ENCODE assay signal across 8 cellular contexts in genomic region chr22:37229805-37230672, GRCh38. TPM values are rescaled to one million over a fixed set of nuclear protein-coding genes. Genes with fewer than 3 reads are reported as not detected.
DNase-seq lines count a peak whose midpoint lies in the region; ATAC-seq lines count a peak whose summit lies in the region.

No MANE protein-coding gene starts in this region.

- H3K36me3 ChIP-seq in MG63: no peaks in the 10 kb centered on the region

- peaks cover 81% of the 10 kb centered on the region for H3K36me3 Mint-ChIP-seq in activated CD4-positive, alpha-beta T cell treated with anti-CD3 and anti-CD28 coated beads, Interleukin-2, amount 10 ng/mL, durations not matched to agents 7 days and 5 days (ENCODE audit: low read depth)
- H3K36me3 Mint-ChIP-seq in effector memory CD8-positive, alpha-beta T cell (ENCODE audit: insufficient read depth): peaks cover 80% of the 10 kb centered on the region

- POLR2A ChIA-PET in activated CD4-positive, alpha-beta T cell treated with anti-CD3 and anti-CD28 coated beads, Interleukin-2, amount 10 ng/mL, durations not matched to agents 7 days and 5 days (lab: Charles Lee): interaction anchor here (0.9 to 2.0 kb wide), 5 partner anchors 11 to 15 kb away, joined by 3 to 5 read pairs (median 4); partner anchors contain the start of gene RAC2

- H3K9me3 Mint-ChIP-seq in activated CD4-positive, alpha-beta T cell treated with anti-CD3 and anti-CD28 coated beads, Interleukin-2, amount 10 ng/mL, durations not matched to agents 7 days and 5 days: no peaks in the 10 kb centered on the region
- H3K9me3 Mint-ChIP-seq in effector memory CD8-positive, alpha-beta T cell: no peaks in the 10 kb centered on the region

- H3K9me3 ChIP-seq in MG63: no peaks in the 10 kb centered on the region

- no peak overlapping the region for H3K4me3 ChIP-seq in MG63

- CTCF ChIA-PET in activated CD4-positive, alpha-beta T cell treated with anti-CD3 and anti-CD28 coated beads, Interleukin-2, amount 10 ng/mL, durations not matched to agents 7 days and 5 days (lab: Charles Lee): interaction anchor here (0.7 to 7.1 kb wide), 9 partner anchors 8 to 252 kb away, joined by 3 to 80 read pairs (median 4); partner anchors contain the start of gene RAC2

- H3K4me3 Mint-ChIP-seq in activated CD4-positive, alpha-beta T cell treated with anti-CD3 and anti-CD28 coated beads, Interleukin-2, amount 10 ng/mL, durations not matched to agents 7 days and 5 days: peak overlapping the region; percentile 76
- H3K4me3 Mint-ChIP-seq in effector memory CD8-positive, alpha-beta T cell: peak overlapping the region; percentile 82 to 83

- peak; percentile 47 for ATAC-seq in GM19452 (IDR thresholded peaks at IDR 0.05; ENCODE audit: unreplicated experiment)
- peak; percentile 90 for ATAC-seq in effector memory CD8-positive, alpha-beta T cell (replicated peaks)
- ATAC-seq in GM18861 (IDR thresholded peaks at IDR 0.05; ENCODE audit: unreplicated experiment): no peak

- no peaks in the 10 kb centered on the region for H3K27me3 ChIP-seq in MG63

- H3K27me3 Mint-ChIP-seq in activated CD4-positive, alpha-beta T cell treated with anti-CD3 and anti-CD28 coated beads, Interleukin-2, amount 10 ng/mL, durations not matched to agents 7 days and 5 days: no peaks in the 10 kb centered on the region
- H3K27me3 Mint-ChIP-seq in effector memory CD8-positive, alpha-beta T cell: no peaks in the 10 kb centered on the region

- H3K27ac Mint-ChIP-seq in activated CD4-positive, alpha-beta T cell treated with anti-CD3 and anti-CD28 coated beads, Interleukin-2, amount 10 ng/mL, durations not matched to agents 7 days and 5 days: peak overlapping the region; percentile 100
- peak overlapping the region; percentile 98 to 99 for H3K27ac Mint-ChIP-seq in effector memory CD8-positive, alpha-beta T cell

- H3K4me1 Mint-ChIP-seq in activated CD4-positive, alpha-beta T cell treated with anti-CD3 and anti-CD28 coated beads, Interleukin-2, amount 10 ng/mL, durations not matched to agents 7 days and 5 days: peaks cover 92% of the 10 kb centered on the region
- H3K4me1 Mint-ChIP-seq in effector memory CD8-positive, alpha-beta T cell (ENCODE audit: low read depth in 2 of 2): peaks cover 81 to 83% of the 10 kb centered on the region in 2 donors

- DNase-seq in MG63: peak; percentile 45
- peak; percentile 95 for DNase-seq in activated CD4-positive, alpha-beta T cell treated with anti-CD3 and anti-CD28 coated beads, Interleukin-2, amount 10 ng/mL, durations not matched to agents 7 days and 5 days
- DNase-seq in effector memory CD8-positive, alpha-beta T cell: peak; percentile 84 to 86 (median 84)
- peak; percentile 87 to 91 (median 89) for DNase-seq in stimulated activated CD4-positive, alpha-beta T cell treated with anti-CD3 and anti-CD28 coated beads, Interleukin-12 subunit alpha, Interleukin-12 subunit beta, amount 100 ng/mL, for 48 hours (ENCODE audit: low read depth in 2 of 3, low spot score in 1 of 3)
- DNase-seq in NCI-H1436 (lab: John Stamatoyannopoulos, UW): no peak
- no peak for DNase-seq in NCI-H2029 treated with DMSO at 0.1 percent for 48 hours (lab: John Stamatoyannopoulos, UW)

RNA-seq across cellular contexts. Expression of gene RAC2, which starts 14.0 kb away (rescaled TPM):
- not detected in 2 replicates for total RNA-seq in MG63 (2014; rRNA removed; shearing (Covaris generic); ENCODE audit: low replicate concordance)
- 1,000 to 10,000 TPM; 1,015 to 1,117 TPM for total RNA-seq in activated CD4-positive, alpha-beta T cell treated with anti-CD3 and anti-CD28 coated beads, Interleukin-2, amount 10 ng/mL, durations not matched to agents 7 days and 5 days

RNA-seq across cellular contexts. Expression of gene SSTR3, which starts 17.8 kb away (rescaled TPM):
- not detected in 2 replicates for total RNA-seq in MG63 (2014; rRNA removed; shearing (Covaris generic); ENCODE audit: low replicate concordance)
- total RNA-seq in activated CD4-positive, alpha-beta T cell treated with anti-CD3 and anti-CD28 coated beads, Interleukin-2, amount 10 ng/mL, durations not matched to agents 7 days and 5 days: 10 to 100 TPM; 10.1 to 10.2 TPM

RNA-seq across cellular contexts. Expression of gene C1QTNF6, which starts 42.0 kb away (rescaled TPM):
- total RNA-seq in MG63 (2014; rRNA removed; shearing (Covaris generic); ENCODE audit: low replicate concordance): 3.9 and 23.9 TPM in 2 replicates
- total RNA-seq in activated CD4-positive, alpha-beta T cell treated with anti-CD3 and anti-CD28 coated beads, Interleukin-2, amount 10 ng/mL, durations not matched to agents 7 days and 5 days: 1 to 10 TPM; 7.6 to 8.3 TPM

RNA-seq across cellular contexts. Expression of gene CYTH4, which starts 52.3 kb away (rescaled TPM):
- total RNA-seq in MG63 (2014; rRNA removed; shearing (Covaris generic); ENCODE audit: low replicate concordance): 0.36 TPM in 1 of 2 replicates, not detected in the other
- 100 to 1,000 TPM; 106 to 110 TPM for total RNA-seq in activated CD4-positive, alpha-beta T cell treated with anti-CD3 and anti-CD28 coated beads, Interleukin-2, amount 10 ng/mL, durations not matched to agents 7 days and 5 days

Comparison
In these comparisons a context has a peak if more than half of its experiments do, and no peak if none do; other contexts are left out.
1. DNase-seq: peak in MG63 (single experiment), activated CD4-positive, alpha-beta T cell treated with anti-CD3 and anti-CD28 coated beads, Interleukin-2, amount 10 ng/mL, durations not matched to agents 7 days and 5 days (single experiment), effector memory CD8-positive, alpha-beta T cell (3 of 3) and stimulated activated CD4-positive, alpha-beta T cell treated with anti-CD3 and anti-CD28 coated beads, Interleukin-12 subunit alpha, Interleukin-12 subunit beta, amount 100 ng/mL, for 48 hours (3 of 3); none in NCI-H1436 (single experiment) and NCI-H2029 treated with DMSO at 0.1 percent for 48 hours (single experiment).
2. RNA of gene RAC2, which starts 14.0 kb away (total RNA-seq): 1,015 to 1,117 TPM in activated CD4-positive, alpha-beta T cell treated with anti-CD3 and anti-CD28 coated beads, Interleukin-2, amount 10 ng/mL, durations not matched to agents 7 days and 5 days; not detected in MG63; every median in the first group is over 1,000 times any median in the second.
3. RNA of gene SSTR3, which starts 17.8 kb away (total RNA-seq): 10.1 to 10.2 TPM in activated CD4-positive, alpha-beta T cell treated with anti-CD3 and anti-CD28 coated beads, Interleukin-2, amount 10 ng/mL, durations not matched to agents 7 days and 5 days; not detected in MG63; every median in the first group is over 10 times any median in the second.